In the genomic region with DNA sequence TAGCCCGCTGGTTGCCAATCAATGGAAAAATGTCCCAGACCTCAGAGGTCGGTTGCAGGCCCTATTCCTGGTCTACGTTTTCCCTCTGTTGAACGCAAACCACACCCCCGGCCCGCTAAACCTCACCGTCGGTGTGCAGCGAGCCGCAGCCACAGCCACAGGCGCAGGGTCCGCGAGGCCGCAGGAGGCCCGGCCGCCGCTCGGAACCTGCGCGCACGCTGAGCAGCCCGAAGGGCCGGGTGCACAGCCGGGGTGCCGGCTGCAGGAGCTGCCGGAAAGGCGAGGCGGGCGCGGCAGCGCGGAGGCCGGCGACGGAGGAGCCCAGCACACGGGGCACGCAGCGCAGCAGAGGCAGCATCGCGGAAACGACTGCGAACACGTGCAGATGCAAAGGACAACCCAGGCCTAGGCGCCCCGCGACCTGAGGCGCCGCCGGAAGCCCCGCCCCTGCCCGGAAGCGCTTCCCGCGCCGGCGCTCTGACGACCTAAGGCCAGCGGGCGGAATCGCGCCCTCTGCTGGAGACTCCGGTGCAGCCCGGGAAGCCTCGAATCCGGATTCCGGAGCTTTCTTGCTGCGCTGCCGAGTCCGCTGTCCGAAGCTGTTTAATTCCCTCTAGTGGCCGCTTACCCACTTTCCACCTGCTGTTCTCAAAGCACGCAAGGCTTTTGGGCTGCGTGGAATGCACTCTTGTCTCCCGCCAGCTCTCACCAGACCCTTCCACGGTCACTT, we compare ENCODE assay signal across 8 cellular contexts. TPM values are rescaled to one million over a fixed set of nuclear protein-coding genes. Genes with fewer than 3 reads are reported as not detected.
DNase-seq lines count a peak whose midpoint lies in the region; ATAC-seq and TF ChIP-seq lines count a peak whose summit lies in the region.

A gene with protein sequence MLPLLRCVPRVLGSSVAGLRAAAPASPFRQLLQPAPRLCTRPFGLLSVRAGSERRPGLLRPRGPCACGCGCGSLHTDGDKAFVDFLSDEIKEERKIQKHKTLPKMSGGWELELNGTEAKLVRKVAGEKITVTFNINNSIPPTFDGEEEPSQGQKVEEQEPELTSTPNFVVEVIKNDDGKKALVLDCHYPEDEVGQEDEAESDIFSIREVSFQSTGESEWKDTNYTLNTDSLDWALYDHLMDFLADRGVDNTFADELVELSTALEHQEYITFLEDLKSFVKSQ (minus strand): TSS at position 440 of the 730 bp plus-strand sequence. CDS start 82 bp downstream, at position 358.

- H3K4me1 ChIP-seq in PC-3 (ENCODE audit: insufficient read depth, low read length) = peaks cover 20% of the 10 kb centered on the region
- H3K4me1 ChIP-seq in mucosa of stomach (ENCODE audit: control insufficient read depth, insufficient read depth, low read length) = peaks cover 12% of the 10 kb centered on the region

- no peaks in the 10 kb centered on the region for H3K36me3 Mint-ChIP-seq in IgD-negative memory B cell

- H3K36me3 ChIP-seq in PC-3 (ENCODE audit: low read depth, low read length) (peaks cover 28% of the 10 kb centered on the region), mucosa of stomach (ENCODE audit: control insufficient read depth, insufficient read depth, low read length) (peaks cover 7% of the 10 kb centered on the region)

- no peaks in the 10 kb centered on the region for H3K9me3 Mint-ChIP-seq in IgD-negative memory B cell

- H2AFZ ChIP-seq in PC-3 (ENCODE audit: low read length) = peak within 1 kb of the TSS; percentile 94

- ATAC-seq in GM21526 (IDR thresholded peaks at IDR 0.05; ENCODE audit: low FRiP score, unreplicated experiment) (peak; percentile 78), PC-3 (peak; percentile 86)

- H3K79me2 ChIP-seq in PC-3 (ENCODE audit: low read length) = peaks cover 42% of the 10 kb centered on the region

- peaks cover 5% of the 10 kb centered on the region; the same call in 1 of the 2 replicates for H4K20me1 ChIP-seq in PC-3 (ENCODE audit: low read length)

- H3K4me3 ChIP-seq in PC-3 (ENCODE audit: low read length) (peak within 1 kb of the TSS; percentile 99), mucosa of stomach (ENCODE audit: low read length) (peak within 1 kb of the TSS; percentile 58)

- H3K9ac ChIP-seq in PC-3 (ENCODE audit: low read length) (peak within 1 kb of the TSS; percentile 98), mucosa of stomach (ENCODE audit: low read length) (peak within 1 kb of the TSS; percentile 66)

- intact Hi-C loops in PC-3 (cut with micrococcal nuclease) = loop anchor here (1.0 kb wide), 1 partner anchor 17 kb away; no protein-coding TSS in a partner anchor

- peak within 1 kb of the TSS; percentile 76 to 91 (median 82) for H3K4me3 Mint-ChIP-seq in IgD-negative memory B cell

- peak; percentile 85 for TF ChIP-seq CTCF in PC-3 (conservative IDR thresholded peaks at IDR 0.05; ENCODE audit: low read depth, low read length)

- H3K27ac Mint-ChIP-seq in IgD-negative memory B cell = peak within 1 kb of the TSS; percentile 66 to 93 (median 89)

- POLR2A ChIA-PET in PC-3 (lab: Charles Lee; ENCODE audit: unreplicated experiment) = interaction anchor here (0.6 to 1.5 kb wide), 3 partner anchors 19 to 39 kb away, joined by 3 to 5 read pairs (median 4); a partner anchor contains a TSS

- peaks cover 16 to 25% (median 24%) of the 10 kb centered on the region in 3 donors for H3K4me1 Mint-ChIP-seq in IgD-negative memory B cell

- no peaks in the 10 kb centered on the region for H3F3A ChIP-seq in PC-3 (ENCODE audit: low read length, unreplicated experiment)

- DNase-seq in DMS153 treated with DMSO at 0.1 percent for 48 hours (lab: John Stamatoyannopoulos, UW; ENCODE audit: unreplicated experiment) (peak; percentile 21), PC-3 (peak; percentile 94), activated T-cell treated with anti-CD3 and anti-CD28 coated beads for 48 hours (ENCODE audit: low read depth) (peak; percentile 92), erythroblast (lab: John Stamatoyannopoulos, UW) (peak; percentile 95 to 98)
- DNase-seq in stimulated activated CD8-positive, alpha-beta memory T cell treated with anti-CD3 and anti-CD28 coated beads, Interleukin-7, amount 100 ng/mL, for 1 hour (ENCODE audit: low read depth in 2 of 2) = peak; percentile 88 to 89

- BruUV-seq in PC-3 (replicated peaks; lab: Mats Ljungman, UMichigan) = no TSS peak

- H3K27me3 ChIP-seq in PC-3 (ENCODE audit: low read length) = no peaks in the 10 kb centered on the region
- no peaks in the 10 kb centered on the region for H3K27me3 ChIP-seq in mucosa of stomach (ENCODE audit: control insufficient read depth, insufficient read depth, low read length)

- no peaks in the 10 kb centered on the region for H3K27me3 Mint-ChIP-seq in IgD-negative memory B cell

- peak within 1 kb of the TSS; percentile 96 for H3K4me2 ChIP-seq in PC-3 (ENCODE audit: low read length)

- H3K27ac ChIP-seq in PC-3 (ENCODE audit: low read length) = peak within 1 kb of the TSS; percentile 62

- H3K9me2 ChIP-seq in PC-3 (replicated peaks; ENCODE audit: low read length) = no peaks in the 10 kb centered on the region

- CTCF ChIA-PET in PC-3 (lab: Charles Lee) = interaction anchor here (0.5 to 1.7 kb wide), 12 partner anchors 15 to 1067 kb away, joined by 3 to 10 read pairs (median 4); a partner anchor contains a TSS

- H3K9me3 ChIP-seq in PC-3 (ENCODE audit: low read length) (no peaks in the 10 kb centered on the region), mucosa of stomach (ENCODE audit: control insufficient read depth, low read length) (no peaks in the 10 kb centered on the region)

- peak; percentile 70 for TF ChIP-seq POLR2A in erythroblast (IDR thresholded peaks at IDR 0.05; ENCODE audit: low read length)

RNA-seq across cellular contexts. Expression of the gene that starts here (rescaled TPM):
- polyA plus RNA-seq in IgD-negative memory B cell = 281 TPM
- total RNA-seq in PC-3 (2014; rRNA removed) = 303 and 308 TPM in 2 replicates

Comparison
In these comparisons a context has a peak if more than half of its experiments do, and no peak if none do; other contexts are left out.
1. Peak in every context shown above with its lines: DNase-seq, ATAC-seq, H3K4me3 ChIP-seq and H3K27ac ChIP-seq.
2. DNase-seq: peak in every context shown above with its lines; median percentile 96 in erythroblast; 94 in PC-3; 92 in activated T-cell treated with anti-CD3 and anti-CD28 coated beads for 48 hours; 88 in stimulated activated CD8-positive, alpha-beta memory T cell treated with anti-CD3 and anti-CD28 coated beads, Interleukin-7, amount 100 ng/mL, for 1 hour; 21 in DMS153 treated with DMSO at 0.1 percent for 48 hours.